Comparison of ENCODE assay signal across 14 cellular contexts in genomic region chr3:196050597-196050996, GRCh38. TPM values are rescaled to one million over a fixed set of nuclear protein-coding genes. Genes with fewer than 3 reads are reported as not detected.
DNase-seq lines count a peak whose midpoint lies in the region; ATAC-seq and TF ChIP-seq lines count a peak whose summit lies in the region.
"Had no signal": no experiment of that assay in that cellular context is flagged by ENCODE, and none has a peak within 500 bp of the region (broad histone marks: within the 10 kb centered on the region; RNA-seq: fewer than 3 reads in every experiment).

No MANE protein-coding gene starts in this region.

- DNase-seq in PC-3 = no peak
- no peak for DNase-seq in effector CD4-positive, alpha-beta T cell
- DNase-seq: Caco-2; CD8-positive, alpha-beta memory T cell; DND-41; GF-D8; GM23248 had no signal

- no peaks in the 10 kb centered on the region for H3F3A ChIP-seq in PC-3 (ENCODE audit: low read length, unreplicated experiment)

- TF ChIP-seq CTCF in PC-3 (conservative IDR thresholded peaks at IDR 0.05; ENCODE audit: low read depth, low read length) = no peak

- H3K4me1 ChIP-seq in PC-3 (ENCODE audit: insufficient read depth, low read length) = no peaks in the 10 kb centered on the region
- H3K4me1 ChIP-seq: A549, BLaER1 had no signal

- H3K79me2 ChIP-seq in PC-3 (ENCODE audit: low read length) = no peaks in the 10 kb centered on the region

- CTCF ChIA-PET in PC-3 (lab: Charles Lee) = no interaction called here

- no peaks in the 10 kb centered on the region for H3K27me3 ChIP-seq in PC-3 (ENCODE audit: low read length)
- H3K27me3 ChIP-seq: BLaER1 had no signal

- no peak overlapping the region for H3K4me2 ChIP-seq in PC-3 (ENCODE audit: low read length)
- H3K4me2 ChIP-seq: A549, BLaER1 had no signal

- no peaks in the 10 kb centered on the region for H3K9me2 ChIP-seq in PC-3 (replicated peaks; ENCODE audit: low read length)

- H2AFZ ChIP-seq in PC-3 (ENCODE audit: low read length) = no peak overlapping the region
- H2AFZ ChIP-seq: GM23248 had no signal

- ATAC-seq in PC-3 = no peak
- ATAC-seq in SK-N-SH treated with all-trans-retinoic acid at 6 μM for 48 hours = peak; percentile 45; the same call in 2 of the 3 replicates
- no peak for ATAC-seq in HG02571 (IDR thresholded peaks at IDR 0.05; ENCODE audit: unreplicated experiment)
- ATAC-seq in HG02678 (IDR thresholded peaks at IDR 0.05; ENCODE audit: unreplicated experiment) = no peak
- ATAC-seq: A549, HepG2 had no signal

- peaks cover 12% of the 10 kb centered on the region; the same call in 1 of the 2 replicates for H4K20me1 ChIP-seq in PC-3 (ENCODE audit: low read length)

- H3K9me3 ChIP-seq in PC-3 (ENCODE audit: low read length) = no peaks in the 10 kb centered on the region
- H3K9me3 ChIP-seq: A549, BLaER1, Caco-2 had no signal

- POLR2A ChIA-PET in PC-3 (lab: Charles Lee; ENCODE audit: unreplicated experiment) = interaction anchor here (0.6 kb wide), 1 partner anchor 26 kb away, joined by 3 read pairs; no protein-coding TSS in a partner anchor

- peaks cover 65% of the 10 kb centered on the region for H3K36me3 ChIP-seq in PC-3 (ENCODE audit: low read depth, low read length)

- no peak overlapping the region for H3K9ac ChIP-seq in PC-3 (ENCODE audit: low read length)
- H3K9ac ChIP-seq: BLaER1, GM23248 had no signal

- intact Hi-C loops in PC-3 (cut with micrococcal nuclease) = no loop called here

- BruUV-seq in PC-3 (replicated peaks; lab: Mats Ljungman, UMichigan) = TSS peak; percentile 21

- H3K4me3 ChIP-seq in PC-3 (ENCODE audit: low read length) = no peak overlapping the region
- H3K4me3 ChIP-seq: A549, BLaER1, GM23248 had no signal

- H3K27ac ChIP-seq in PC-3 (ENCODE audit: low read length) = no peak overlapping the region
- H3K27ac ChIP-seq in cingulate gyrus (ENCODE audit: low read depth, low read length) = peak overlapping the region; percentile 48
- H3K27ac ChIP-seq: A549, BLaER1, GM23248 had no signal

TF ChIP-seq in SK-N-SH treated with all-trans-retinoic acid at 6 μM for 48 hours, 23 proteins besides CTCF, POLR2A, EP300 and RAD21:
- no peak for TF ChIP-seq ZC3H10 (CRISPR knock-in tag; IDR thresholded peaks at IDR 0.05)
- peak; percentile 83 for TF ChIP-seq ISL1 (CRISPR knock-in tag; IDR thresholded peaks at IDR 0.05)
- TF ChIP-seq ESRRG (CRISPR knock-in tag; IDR thresholded peaks at IDR 0.05) = no peak
- no peak for TF ChIP-seq ZNF565 (CRISPR knock-in tag; conservative IDR thresholded peaks at IDR 0.05; ENCODE audit: low read depth)
- TF ChIP-seq PATZ1 (CRISPR knock-in tag; IDR thresholded peaks at IDR 0.05; ENCODE audit: borderline replicate concordance) = no peak
- peak; percentile 67; the same call in 1 of the 2 replicates for TF ChIP-seq TSHZ2 (CRISPR knock-in tag; IDR thresholded peaks at IDR 0.05)
- no peak for TF ChIP-seq ZFP3 (CRISPR knock-in tag; IDR thresholded peaks at IDR 0.05)
- TF ChIP-seq TCF4 (CRISPR knock-in tag; IDR thresholded peaks at IDR 0.05; ENCODE audit: borderline replicate concordance) = peak; percentile 62; the same call in 1 of the 2 replicates
- TF ChIP-seq CSRNP3 (CRISPR knock-in tag; IDR thresholded peaks at IDR 0.05) = no peak
- TF ChIP-seq PPARA (CRISPR knock-in tag; IDR thresholded peaks at IDR 0.05; ENCODE audit: borderline replicate concordance) = no peak
- no peak for TF ChIP-seq ZNF70 (CRISPR knock-in tag; IDR thresholded peaks at IDR 0.05)
- 0 out of 2 replicates have a peak, but pooled peaks have one; percentile 12 for TF ChIP-seq ZNF8 (CRISPR knock-in tag; IDR thresholded peaks at IDR 0.05)

RNA-seq across cellular contexts. Expression of gene TFRC, which starts 31.3 kb away (rescaled TPM):
- total RNA-seq in PC-3 (2014; rRNA removed) = 272 and 287 TPM in 2 replicates
